In the genomic region with DNA sequence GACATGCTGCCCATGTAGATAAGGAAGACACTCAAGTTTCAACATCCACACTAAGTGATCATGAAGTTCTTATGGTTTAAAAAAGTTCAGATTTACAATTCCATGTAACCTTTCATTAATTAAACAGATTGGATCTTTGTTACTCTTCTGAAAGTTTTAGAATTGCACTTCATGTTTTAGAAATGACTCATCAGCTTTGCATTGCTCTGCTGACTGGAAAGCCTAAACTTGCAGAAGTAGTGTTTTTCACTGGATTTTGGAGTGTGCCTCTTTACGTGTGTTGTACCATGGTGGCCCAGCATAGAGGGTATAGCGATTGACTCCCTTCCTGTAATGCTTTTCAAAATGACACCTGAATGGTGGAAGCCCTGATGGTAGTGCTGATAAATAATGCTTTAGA, we compare ENCODE assay signal across 16 cellular contexts.
A peak's percentile ranks its signal among the peaks of the same experiment; 100 is the strongest.
DNase-seq lines count a peak whose midpoint lies in the region; ATAC-seq and TF ChIP-seq lines count a peak whose summit lies in the region.
"Had no signal": no experiment of that assay in that cellular context is flagged by ENCODE, and none has a peak within 500 bp of the region (broad histone marks: within the 10 kb centered on the region; RNA-seq: fewer than 3 reads in every experiment).

No MANE protein-coding gene starts in this region.

- peaks cover 3% of the 10 kb centered on the region for H3F3A ChIP-seq in MM.1S (ENCODE audit: insufficient read depth, low read length)

- H3K9me3 ChIP-seq in breast epithelium (no peaks in the 10 kb centered on the region), MM.1S (replicated peaks; ENCODE audit: insufficient read depth, low read length) (no peaks in the 10 kb centered on the region)
- H3K9me3 ChIP-seq: pancreas had no signal

- H3K27me3 ChIP-seq in breast epithelium, result no peaks in the 10 kb centered on the region
- H3K27me3 ChIP-seq in MM.1S (replicated peaks; ENCODE audit: insufficient read depth, low read length), result no peaks in the 10 kb centered on the region
- H3K27me3 ChIP-seq: pancreas had no signal

- H3K27ac Mint-ChIP-seq in MCF 10A (ENCODE audit: low read depth, unreplicated experiment), result peak overlapping the region; percentile 51
- H3K27ac Mint-ChIP-seq in chondrocyte (ENCODE audit: unreplicated experiment), result peak overlapping the region; percentile 58
- H3K27ac Mint-ChIP-seq: activated CD4-positive, alpha-beta T cell treated with anti-CD3 and anti-CD28 coated beads, Interleukin-2, amount 10 ng/mL, durations not matched to agents 7 days and 5 days had no signal

- H3K9me2 ChIP-seq in MM.1S (replicated peaks; ENCODE audit: insufficient read depth, low read length), result no peaks in the 10 kb centered on the region

- DNase-seq in MCF 10A (ENCODE audit: unreplicated experiment) (no peak), breast epithelium (ENCODE audit: low spot score in 2 of 2) (no peak), chondrocyte (ENCODE audit: low spot score) (no peak), MM.1S (no peak), GM13977 (ENCODE audit: low spot score) (no peak), left ventricle myocardium superior (no peak)
- DNase-seq: activated CD4-positive, alpha-beta T cell treated with anti-CD3 and anti-CD28 coated beads, Interleukin-2, amount 10 ng/mL, durations not matched to agents 7 days and 5 days; activated effector memory CD4-positive, alpha-beta T cell treated with anti-CD3 and anti-CD28 coated beads, Interleukin-2, amount 50 U/mL, for 16 hours; DMS 273 treated with DMSO at 0.1 percent for 48 hours; Karpas-422; NCI-H2081 treated with DMSO at 0.1 percent for 48 hours; pancreas; stimulated activated CD4-positive, alpha-beta T cell treated with anti-CD3 and anti-CD28 coated beads, Interleukin-15, amount 100 ng/mL, for 24 hours; stimulated activated CD8-positive, alpha-beta memory T cell treated with anti-CD3 and anti-CD28 coated beads, Interleukin-4, amount 100 ng/mL, for 48 hours had no signal

- H3K36me3 Mint-ChIP-seq in MCF 10A (ENCODE audit: insufficient read depth, unreplicated experiment), result peaks cover 5% of the 10 kb centered on the region
- H3K36me3 Mint-ChIP-seq in chondrocyte (ENCODE audit: low read depth), result no peaks in the 10 kb centered on the region

- in situ Hi-C loops in GM13977 (cut with MboI; ENCODE audit: low pct_unique_long_range_greater_than_20kb, low sequenced_read_pairs, unreplicated experiment), result no loop called here

- H3K4me1 ChIP-seq in breast epithelium (no peaks in the 10 kb centered on the region), MM.1S (ENCODE audit: low read length) (peaks cover 5% of the 10 kb centered on the region)

- no peak overlapping the region for H3K4me2 ChIP-seq in MM.1S (ENCODE audit: low read depth, low read length)

- H3K4me1 Mint-ChIP-seq in MCF 10A (ENCODE audit: insufficient read depth, unreplicated experiment), result peaks cover 6% of the 10 kb centered on the region
- H3K4me1 Mint-ChIP-seq in chondrocyte (ENCODE audit: low read depth), result peaks cover 55% of the 10 kb centered on the region

- no peak for TF ChIP-seq POLR2A in breast epithelium (IDR thresholded peaks at IDR 0.05)

- no peak overlapping the region for H2AFZ ChIP-seq in MM.1S (ENCODE audit: low read length)

- H3K27me3 Mint-ChIP-seq in MCF 10A (ENCODE audit: insufficient read depth, unreplicated experiment) (no peaks in the 10 kb centered on the region), chondrocyte (ENCODE audit: low read depth) (no peaks in the 10 kb centered on the region)
- H3K27me3 Mint-ChIP-seq: activated CD4-positive, alpha-beta T cell treated with anti-CD3 and anti-CD28 coated beads, Interleukin-2, amount 10 ng/mL, durations not matched to agents 7 days and 5 days had no signal

- BruUV-seq in MCF 10A (replicated peaks; lab: Mats Ljungman, UMichigan), result no TSS peak

- no peak overlapping the region for H3K9ac ChIP-seq in MM.1S (ENCODE audit: low read length)

- POLR2A ChIA-PET in MCF 10A (lab: Yijun Ruan, JAX), result interaction anchor here (0.6 to 1.7 kb wide), 3 partner anchors 9 to 47 kb away, joined by 3 to 5 read pairs (median 4); no protein-coding TSS in a partner anchor

- H3K27ac ChIP-seq in breast epithelium (no peak overlapping the region), MM.1S (ENCODE audit: low read length) (no peak overlapping the region)
- H3K27ac ChIP-seq: pancreas had no signal

- CTCF ChIA-PET in MCF 10A (lab: Yijun Ruan, JAX), result interaction anchor here (0.6 to 8.9 kb wide), 7 partner anchors 8 to 862 kb away, joined by 3 to 119 read pairs (median 4); no protein-coding TSS in a partner anchor

- no peaks in the 10 kb centered on the region for H3K36me3 ChIP-seq in breast epithelium
- H3K36me3 ChIP-seq in MM.1S (replicated peaks; ENCODE audit: insufficient read depth, low read length), result no peaks in the 10 kb centered on the region
- H3K36me3 ChIP-seq: pancreas had no signal

- ATAC-seq in HG03565 (IDR thresholded peaks at IDR 0.05; ENCODE audit: unreplicated experiment) (peak; percentile 63), left ventricle myocardium superior (no peak), GM21526 (IDR thresholded peaks at IDR 0.05; ENCODE audit: low FRiP score, unreplicated experiment) (no peak)

- H3K9me3 Mint-ChIP-seq in MCF 10A (ENCODE audit: unreplicated experiment) (no peaks in the 10 kb centered on the region), chondrocyte (ENCODE audit: low read depth) (peaks cover 9% of the 10 kb centered on the region)
- H3K9me3 Mint-ChIP-seq: activated CD4-positive, alpha-beta T cell treated with anti-CD3 and anti-CD28 coated beads, Interleukin-2, amount 10 ng/mL, durations not matched to agents 7 days and 5 days had no signal

- H4K20me1 ChIP-seq in MM.1S (ENCODE audit: insufficient read depth, low read length), result no peaks in the 10 kb centered on the region

- no peak overlapping the region for H3K4me3 Mint-ChIP-seq in MCF 10A (ENCODE audit: unreplicated experiment)
- H3K4me3 Mint-ChIP-seq in chondrocyte (ENCODE audit: unreplicated experiment), result no peak overlapping the region
- H3K4me3 Mint-ChIP-seq: activated CD4-positive, alpha-beta T cell treated with anti-CD3 and anti-CD28 coated beads, Interleukin-2, amount 10 ng/mL, durations not matched to agents 7 days and 5 days had no signal

- intact Hi-C loops in MCF 10A (cut with micrococcal nuclease), result no loop called here
- intact Hi-C loops in breast epithelium (cut with DNase I; ENCODE audit: low total_unique reads), result no loop called here
- intact Hi-C loops in left ventricle myocardium superior (cut with micrococcal nuclease), result loop anchor here (10.0 kb wide), 1 partner anchor 64 kb away; no protein-coding TSS in a partner anchor

- TF ChIP-seq CTCF in MCF 10A (IDR thresholded peaks at IDR 0.05; ENCODE audit: unreplicated experiment) (no peak), breast epithelium (IDR thresholded peaks at IDR 0.05) (no peak), chondrocyte (IDR thresholded peaks at IDR 0.05) (no peak), MM.1S (IDR thresholded peaks at IDR 0.05; ENCODE audit: low read length) (no peak), GM13977 (IDR thresholded peaks at IDR 0.05; ENCODE audit: extremely low read depth, insufficient read depth, missing control alignments) (no peak)

- H3K79me2 ChIP-seq in MM.1S (ENCODE audit: low read length), result peaks cover 5% of the 10 kb centered on the region; the same call in 1 of the 2 replicates

- no peak overlapping the region for H3K4me3 ChIP-seq in breast epithelium
- no peak overlapping the region for H3K4me3 ChIP-seq in MM.1S (ENCODE audit: low read length)
- H3K4me3 ChIP-seq: pancreas had no signal
